1 cellular context compared by ENCODE assay signal in genomic region chr11:65789230-65790103, GRCh38.
TF ChIP-seq lines count a peak whose summit lies in the region.

No MANE protein-coding gene starts in this region.

TF ChIP-seq in H1, 55 proteins besides CTCF, POLR2A, EP300 and RAD21:
- TF ChIP-seq POLR2AphosphoS5 (IDR thresholded peaks at IDR 0.05; ENCODE audit: low read depth, low read length) = no peak
- no peak for TF ChIP-seq BRCA1 (IDR thresholded peaks at IDR 0.05; ENCODE audit: low read depth, low read length)
- TF ChIP-seq ZNF274 (IDR thresholded peaks at IDR 0.05; ENCODE audit: borderline replicate concordance, extremely low read depth, low read length) = no peak
- TF ChIP-seq ASH2L (IDR thresholded peaks at IDR 0.05; ENCODE audit: low read length) = no peak
- TF ChIP-seq CEBPB (IDR thresholded peaks at IDR 0.05; ENCODE audit: low read depth, low read length) = no peak
- no peak for TF ChIP-seq SIX5 (IDR thresholded peaks at IDR 0.05; ENCODE audit: low read depth, low read length)
- TF ChIP-seq NANOG (IDR thresholded peaks at IDR 0.05; ENCODE audit: insufficient read depth, low read depth, low read length, poor library complexity, severe bottlenecking) = no peak
- no peak for TF ChIP-seq E2F6 (IDR thresholded peaks at IDR 0.05)
- no peak for TF ChIP-seq KDM1A (IDR thresholded peaks at IDR 0.05; ENCODE audit: borderline replicate concordance, low read length)
- no peak for TF ChIP-seq SRF (IDR thresholded peaks at IDR 0.05; ENCODE audit: low read depth, low read length)
- no peak for TF ChIP-seq NRF1 (IDR thresholded peaks at IDR 0.05; ENCODE audit: low read depth, low read length)
- no peak for TF ChIP-seq SUZ12 (IDR thresholded peaks at IDR 0.05; ENCODE audit: low read length)
- no peak for TF ChIP-seq GTF2F1 (IDR thresholded peaks at IDR 0.05; ENCODE audit: borderline replicate concordance, low read depth, low read length)
- TF ChIP-seq SP2 (IDR thresholded peaks at IDR 0.05; ENCODE audit: low read length) = no peak
